In genomic region chr2:162838141-162838500, GRCh38 we compare ENCODE assay signal across 14 cellular contexts. TPM values are rescaled to one million over a fixed set of nuclear protein-coding genes. Genes with fewer than 3 reads are reported as not detected.
DNase-seq lines count a peak whose midpoint lies in the region; ATAC-seq and TF ChIP-seq lines count a peak whose summit lies in the region.
"Had no signal": no experiment of that assay in that cellular context is flagged by ENCODE, and none has a peak within 500 bp of the region (broad histone marks: within the 10 kb centered on the region; RNA-seq: fewer than 3 reads in every experiment).

No MANE protein-coding gene starts in this region.

- no peak overlapping the region for H2AFZ ChIP-seq in H9 (ENCODE audit: low read length)

- H3K4me1 Mint-ChIP-seq in H9 = peaks cover 15 to 16% of the 10 kb centered on the region in 2 experiments
- H3K4me1 Mint-ChIP-seq: activated naive CD8-positive, alpha-beta T cell treated with anti-CD3 and anti-CD28 coated beads, Interleukin-2, amount 50 U/mL, for 24 hours; CD4-positive, CD25-positive, alpha-beta regulatory T cell; memory B cell had no signal

- ATAC-seq in gastrocnemius medialis (no peak), HG02885 (IDR thresholded peaks at IDR 0.05; ENCODE audit: poor library complexity, unreplicated experiment) (no peak)
- ATAC-seq: activated naive CD8-positive, alpha-beta T cell treated with anti-CD3 and anti-CD28 coated beads, Interleukin-2, amount 50 U/mL, for 24 hours had no signal

- H3K9me3 ChIP-seq in BE2C (no peaks in the 10 kb centered on the region), H9 (ENCODE audit: control insufficient read depth, low read depth, low read length) (no peaks in the 10 kb centered on the region), NT2/D1 (ENCODE audit: insufficient read depth, low read length) (no peaks in the 10 kb centered on the region), iPS-18a (ENCODE audit: control insufficient read depth, low read depth, low read length) (no peaks in the 10 kb centered on the region), gastrocnemius medialis (no peaks in the 10 kb centered on the region)

- H2AK5ac ChIP-seq in H9 (ENCODE audit: insufficient read length, low read length) = no peak overlapping the region

- H4K5ac ChIP-seq in H9 (ENCODE audit: insufficient read length, low read depth, low read length) = no peak overlapping the region

- no peak overlapping the region for H2BK5ac ChIP-seq in H9 (ENCODE audit: insufficient read length, low read length)

- no peak overlapping the region for H2BK120ac ChIP-seq in H9 (ENCODE audit: low read depth, low read length, poor library complexity, severe bottlenecking)

- H2BK15ac ChIP-seq in H9 (ENCODE audit: low read depth, low read length) = no peak overlapping the region

- H3K4ac ChIP-seq in H9 (ENCODE audit: low read depth, low read length) = no peak overlapping the region

- H3K4me3 Mint-ChIP-seq in H9 = peak overlapping the region; percentile 73 to 94
- H3K4me3 Mint-ChIP-seq: activated naive CD8-positive, alpha-beta T cell treated with anti-CD3 and anti-CD28 coated beads, Interleukin-2, amount 50 U/mL, for 24 hours; CD4-positive, CD25-positive, alpha-beta regulatory T cell; memory B cell had no signal

- H3K9me3 Mint-ChIP-seq in H9 = no peaks in the 10 kb centered on the region; a peak in 1 of 5 replicates
- H3K9me3 Mint-ChIP-seq: memory B cell had no signal

- no peak overlapping the region for H3K23ac ChIP-seq in H9 (ENCODE audit: insufficient read length, low read depth, low read length)

- H3K9ac ChIP-seq in H9 (ENCODE audit: extremely low read depth, insufficient read length, low read length) (no peak overlapping the region), NT2/D1 (ENCODE audit: insufficient read length, low read depth) (peak overlapping the region; percentile 63), iPS-18a (ENCODE audit: low read length) (peak overlapping the region; percentile 39)

- intact Hi-C loops in gastrocnemius medialis (cut with DNase I; ENCODE audit: low total_unique reads) = no loop called here

- DNase-seq in BE2C = peak; percentile 2
- no peak for DNase-seq in H9
- DNase-seq in NT2/D1 (ENCODE audit: low read depth, low spot score) = peak; percentile 27
- DNase-seq in HuH-7.5 (ENCODE audit: low spot score) = no peak
- DNase-seq in gastrocnemius medialis = no peak
- no peak for DNase-seq in amniotic stem cell (lab: John Stamatoyannopoulos, UW)
- DNase-seq: activated naive CD8-positive, alpha-beta T cell treated with anti-CD3 and anti-CD28 coated beads, Interleukin-2, amount 50 U/mL, for 24 hours; CD4-positive, CD25-positive, alpha-beta regulatory T cell had no signal

- no peaks in the 10 kb centered on the region for H3K79me2 ChIP-seq in H9 (ENCODE audit: insufficient read depth, low read length)

- H3K27me3 Mint-ChIP-seq in H9 (ENCODE audit: low read depth) = peaks cover 55% of the 10 kb centered on the region
- H3K27me3 Mint-ChIP-seq: CD4-positive, CD25-positive, alpha-beta regulatory T cell; memory B cell had no signal

- H3K23me2 ChIP-seq in H9 (ENCODE audit: insufficient read length, low read depth, low read length, poor library complexity, severe bottlenecking) = peaks cover 12% of the 10 kb centered on the region

- H3K79me1 ChIP-seq in H9 (ENCODE audit: insufficient read depth, low read depth, low read length, poor library complexity, severe bottlenecking) = no peaks in the 10 kb centered on the region

- no peaks in the 10 kb centered on the region for H4K20me1 ChIP-seq in H9 (ENCODE audit: control insufficient read depth, insufficient read depth, insufficient read length)

- H3K4me3 ChIP-seq in BE2C (ENCODE audit: low read depth, low read length) (peak overlapping the region; percentile 55), NT2/D1 (ENCODE audit: insufficient read length, low read depth) (peak overlapping the region; percentile 57), iPS-18a (ENCODE audit: low read length) (peak overlapping the region; percentile 78), gastrocnemius medialis (peak overlapping the region in 1 of 4 donors; percentile 36)

- WGBS in H9 (ENCODE audit: extremely low coverage, insufficient read length, low lambda C conversion rate) = no CpG with 5 or more reads among the region's 12 CpGs

- in situ Hi-C loops in gastrocnemius medialis (cut with MboI; ENCODE audit: low sequenced_read_pairs in 4 of 4) = no loop called here

- H4K91ac ChIP-seq in H9 (ENCODE audit: insufficient read length, low read depth, low read length) = no peak overlapping the region

- no peak overlapping the region for H3K18ac ChIP-seq in H9 (ENCODE audit: insufficient read length, low read depth, low read length)

- no peaks in the 10 kb centered on the region for H3K36me3 ChIP-seq in BE2C
- H3K36me3 ChIP-seq in NT2/D1 (ENCODE audit: insufficient read depth, insufficient read length, low read length) = no peaks in the 10 kb centered on the region
- H3K36me3 ChIP-seq in iPS-18a (ENCODE audit: control insufficient read depth, low read depth, low read length) = no peaks in the 10 kb centered on the region
- no peaks in the 10 kb centered on the region for H3K36me3 ChIP-seq in gastrocnemius medialis

- H3K27ac ChIP-seq in H9 (ENCODE audit: insufficient read length, low read depth, low read length) = no peak overlapping the region
- no peak overlapping the region for H3K27ac ChIP-seq in iPS-18a (ENCODE audit: low read length)
- no peak overlapping the region for H3K27ac ChIP-seq in gastrocnemius medialis

- no peak overlapping the region for H3T11ph ChIP-seq in H9 (ENCODE audit: low read length)

- TF ChIP-seq CTCF in BE2C (IDR thresholded peaks at IDR 0.05; ENCODE audit: low read depth, low read length) (no peak), H9 (conservative IDR thresholded peaks at IDR 0.05) (no peak), gastrocnemius medialis (IDR thresholded peaks at IDR 0.05 in 4 of 5, conservative IDR thresholded peaks at IDR 0.05 in 1 of 5) (no peak)

- no peaks in the 10 kb centered on the region for H3K36me3 Mint-ChIP-seq in H9 (ENCODE audit: insufficient read depth in 1 of 3, low read depth in 3 of 3)
- H3K36me3 Mint-ChIP-seq: CD4-positive, CD25-positive, alpha-beta regulatory T cell; memory B cell had no signal

- no peak overlapping the region for H2BK20ac ChIP-seq in H9 (ENCODE audit: low read depth, low read length, poor library complexity, severe bottlenecking)

- no peak for TF ChIP-seq POLR2A in gastrocnemius medialis (IDR thresholded peaks at IDR 0.05)

- no peak overlapping the region for H2BK12ac ChIP-seq in H9 (ENCODE audit: insufficient read length, low read depth, low read length)

- no peak overlapping the region for H4K8ac ChIP-seq in H9 (replicated peaks; ENCODE audit: insufficient read length, low read depth, low read length)

- H3K27me3 ChIP-seq in BE2C (peaks cover 5% of the 10 kb centered on the region), H9 (ENCODE audit: insufficient read depth, low read length) (peaks cover 7% of the 10 kb centered on the region; the same call in 1 of the 2 replicates), NT2/D1 (ENCODE audit: insufficient read depth, insufficient read length) (peaks cover 43% of the 10 kb centered on the region), iPS-18a (ENCODE audit: control insufficient read depth, insufficient read depth, low read length) (peaks cover 42% of the 10 kb centered on the region), gastrocnemius medialis (peaks cover 10 to 27% (median 18%) of the 10 kb centered on the region in 3 donors)

- no peak overlapping the region for H3K14ac ChIP-seq in H9 (ENCODE audit: insufficient read depth, low read length)

- no peak overlapping the region for H3K27ac Mint-ChIP-seq in H9
- H3K27ac Mint-ChIP-seq: activated naive CD8-positive, alpha-beta T cell treated with anti-CD3 and anti-CD28 coated beads, Interleukin-2, amount 50 U/mL, for 24 hours; memory B cell had no signal

- peak overlapping the region; percentile 91 for H3K4me2 ChIP-seq in H9 (ENCODE audit: insufficient read depth, insufficient read length, low read length)

- H3K4me1 ChIP-seq in BE2C (no peaks in the 10 kb centered on the region), H9 (ENCODE audit: insufficient read depth, low read length) (no peaks in the 10 kb centered on the region), NT2/D1 (ENCODE audit: insufficient read depth, insufficient read length) (peaks cover 3% of the 10 kb centered on the region), iPS-18a (ENCODE audit: control insufficient read depth, low read depth, low read length) (peaks cover 5% of the 10 kb centered on the region), gastrocnemius medialis (peaks cover 0 to 3% of the 10 kb centered on the region in 2 donors)

- no peak overlapping the region for H3K56ac ChIP-seq in H9 (ENCODE audit: insufficient read length, low read depth, low read length)

RNA-seq across cellular contexts. Expression of gene KCNH7, which starts 0.4 kb away (rescaled TPM):
- 0.31 TPM for polyA plus RNA-seq in BE2C (2012; ENCODE audit: insufficient read depth, insufficient read length, low read depth)
- total RNA-seq in H9 (2021) = 0.09 TPM in 1 of 2 replicates, not detected in the other
- not detected for total RNA-seq in gastrocnemius medialis
- total RNA-seq: CD4-positive, CD25-positive, alpha-beta regulatory T cell; endothelial cell of umbilical vein; MCF 10A; RPMI7951 had no signal
- polyA plus RNA-seq: CD4-positive, CD25-positive, alpha-beta regulatory T cell had no signal

Comparison
In these comparisons a context has a peak if more than half of its experiments do, and no peak if none do; other contexts are left out.
1. DNase-seq: peak in BE2C (single experiment) and NT2/D1 (single experiment); none in H9 (single experiment), HuH-7.5 (single experiment), gastrocnemius medialis (0 of 2) and amniotic stem cell (single experiment).